In the genomic region with DNA sequence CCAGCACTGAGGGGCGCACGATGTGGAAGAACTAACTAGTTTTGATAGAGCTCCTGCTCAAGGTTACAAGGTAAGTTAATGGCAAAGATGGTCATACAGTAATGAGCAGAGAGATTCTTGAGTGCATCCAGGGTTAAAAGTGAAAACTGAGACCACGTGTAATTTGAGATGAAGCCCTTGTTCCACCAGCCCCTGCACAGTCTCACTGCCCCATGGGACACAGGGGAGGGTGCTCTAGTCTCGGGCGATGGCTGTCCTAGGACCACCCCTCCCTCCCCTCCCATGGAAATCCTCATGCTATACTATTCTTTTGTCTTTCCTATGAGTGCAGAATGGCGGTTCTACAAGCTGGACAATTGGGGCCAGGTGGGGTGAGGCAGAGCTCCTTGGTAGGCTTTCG, we compare ENCODE assay signal across 17 cellular contexts. TPM values are rescaled to one million over a fixed set of nuclear protein-coding genes. Genes with fewer than 3 reads are reported as not detected.
DNase-seq lines count a peak whose midpoint lies in the region; ATAC-seq, FAIRE-seq and TF ChIP-seq lines count a peak whose summit lies in the region.
"Had no signal": no experiment of that assay in that cellular context is flagged by ENCODE, and none has a peak within 500 bp of the region (broad histone marks: within the 10 kb centered on the region; RNA-seq: fewer than 3 reads in every experiment).

No MANE protein-coding gene starts in this region.

- no peak overlapping the region for H3K27ac Mint-ChIP-seq in MCF 10A (ENCODE audit: low read depth, unreplicated experiment)
- 0 out of 2 replicates have a peak overlapping the region, but pooled peaks have one; percentile 45 for H3K27ac Mint-ChIP-seq in WTC11

- FAIRE-seq in kidney (lab: Jason Lieb, UNC): no peak
- FAIRE-seq: G401.6, islet of Langerhans had no signal

- H3K36me3 ChIP-seq in breast epithelium (no peaks in the 10 kb centered on the region), kidney (ENCODE audit: control insufficient read depth in 1 of 2, insufficient read depth in 2 of 2, low read length in 2 of 2) (no peaks in the 10 kb centered on the region), upper lobe of right lung (no peaks in the 10 kb centered on the region)

- DNase-seq in MCF 10A (ENCODE audit: unreplicated experiment): no peak
- no peak for DNase-seq in breast epithelium (ENCODE audit: low spot score in 2 of 2)
- no peak for DNase-seq in WTC11 (ENCODE audit: low spot score)
- DNase-seq in kidney: peak; percentile 23
- DNase-seq in upper lobe of right lung: no peak
- no peak for DNase-seq in left colon
- no peak for DNase-seq in NCI-H446 treated with DMSO at 0.1 percent for 48 hours (lab: John Stamatoyannopoulos, UW)
- DNase-seq: activated CD4-positive, alpha-beta T cell treated with anti-CD3 and anti-CD28 coated beads for 1 hour; foreskin keratinocyte; NCI-H82 had no signal

- H3K27me3 ChIP-seq in breast epithelium (peaks cover 0 to 36% of the 10 kb centered on the region in 2 donors), upper lobe of right lung (no peaks in the 10 kb centered on the region)
- H3K27me3 ChIP-seq: foreskin keratinocyte, SJSA1 had no signal

- H3K4me3 ChIP-seq in breast epithelium (no peak overlapping the region), kidney (ENCODE audit: low read length in 2 of 2) (no peak overlapping the region), upper lobe of right lung (no peak overlapping the region)
- H3K4me3 ChIP-seq: SJSA1 had no signal

- H3K9ac ChIP-seq in kidney (ENCODE audit: low read length in 2 of 2): no peak overlapping the region

- BruUV-seq in MCF 10A (replicated peaks; lab: Mats Ljungman, UMichigan): TSS peak; percentile 41

- CTCF ChIA-PET in MCF 10A (lab: Yijun Ruan, JAX): interaction anchor here (0.7 to 2.6 kb wide), 3 partner anchors 10 to 1316 kb away, joined by 4 to 13 read pairs (median 6); no protein-coding TSS in a partner anchor
- CTCF ChIA-PET in WTC11 (lab: Charles Lee): no interaction called here

- H3K4me1 Mint-ChIP-seq in MCF 10A (ENCODE audit: insufficient read depth, unreplicated experiment) (peaks cover 30% of the 10 kb centered on the region), WTC11 (peaks cover 11% of the 10 kb centered on the region)

- H3K9me3 Mint-ChIP-seq in MCF 10A (ENCODE audit: unreplicated experiment) (no peaks in the 10 kb centered on the region), WTC11 (no peaks in the 10 kb centered on the region)

- TF ChIP-seq POLR2A in breast epithelium (IDR thresholded peaks at IDR 0.05): no peak

- H3K4me1 ChIP-seq in breast epithelium: no peaks in the 10 kb centered on the region
- H3K4me1 ChIP-seq in kidney (ENCODE audit: control insufficient read depth in 1 of 2, insufficient read depth in 1 of 2, low read depth in 1 of 2, low read length in 2 of 2): peaks cover 0 to 16% of the 10 kb centered on the region in 2 donors
- peaks cover 23% of the 10 kb centered on the region for H3K4me1 ChIP-seq in upper lobe of right lung
- H3K4me1 ChIP-seq: foreskin keratinocyte had no signal

- H3K9me3 ChIP-seq in breast epithelium (no peaks in the 10 kb centered on the region), kidney (ENCODE audit: control insufficient read depth in 1 of 2, low read length in 2 of 2) (no peaks in the 10 kb centered on the region), upper lobe of right lung (no peaks in the 10 kb centered on the region)
- H3K9me3 ChIP-seq: SJSA1 had no signal

- H3K4me3 Mint-ChIP-seq in MCF 10A (ENCODE audit: unreplicated experiment): no peak overlapping the region
- H3K4me3 Mint-ChIP-seq in WTC11: peak overlapping the region; percentile 20; the same call in 1 of the 2 replicates

- ATAC-seq in WTC11: no peak
- no peak for ATAC-seq in upper lobe of right lung
- ATAC-seq in left colon: no peak
- no peak for ATAC-seq in GM21576 (IDR thresholded peaks at IDR 0.05; ENCODE audit: unreplicated experiment)
- ATAC-seq: foreskin keratinocyte had no signal

- POLR2A ChIA-PET in MCF 10A (lab: Yijun Ruan, JAX) (no interaction called here), WTC11 (lab: Charles Lee) (no interaction called here)

- no peak overlapping the region for H3K27ac ChIP-seq in breast epithelium
- no peak overlapping the region for H3K27ac ChIP-seq in kidney (ENCODE audit: low read depth in 2 of 2, low read length in 2 of 2)
- peak overlapping the region; percentile 6 for H3K27ac ChIP-seq in upper lobe of right lung
- H3K27ac ChIP-seq: C4-2B, foreskin keratinocyte, SJSA1 had no signal

- H3K27me3 Mint-ChIP-seq in MCF 10A (ENCODE audit: insufficient read depth, unreplicated experiment) (peaks cover 5% of the 10 kb centered on the region), WTC11 (ENCODE audit: low read depth) (no peaks in the 10 kb centered on the region)

- H3K36me3 Mint-ChIP-seq in MCF 10A (ENCODE audit: insufficient read depth, unreplicated experiment) (peaks cover 4% of the 10 kb centered on the region), WTC11 (peaks cover 7% of the 10 kb centered on the region)

- TF ChIP-seq CTCF in MCF 10A (IDR thresholded peaks at IDR 0.05; ENCODE audit: unreplicated experiment): no peak
- no peak for TF ChIP-seq CTCF in breast epithelium (IDR thresholded peaks at IDR 0.05)
- no peak for TF ChIP-seq CTCF in WTC11 (IDR thresholded peaks at IDR 0.05)
- TF ChIP-seq CTCF in kidney (IDR thresholded peaks at IDR 0.05; ENCODE audit: borderline replicate concordance, extremely low read depth, insufficient read depth): no peak
- TF ChIP-seq CTCF in upper lobe of right lung (IDR thresholded peaks at IDR 0.05): no peak

- intact Hi-C loops in MCF 10A (cut with micrococcal nuclease): no loop called here
- intact Hi-C loops in breast epithelium (cut with DNase I; ENCODE audit: low total_unique reads): no loop called here
- intact Hi-C loops in kidney (cut with DNase I): no loop called here
- intact Hi-C loops in upper lobe of right lung (cut with DNase I): no loop called here
- intact Hi-C loops in left colon (cut with DNase I, micrococcal nuclease): no loop called here

TF ChIP-seq in WTC11, 78 proteins besides CTCF, POLR2A, EP300 and RAD21 (continues in another document):
- TF ChIP-seq, protein P1, sequence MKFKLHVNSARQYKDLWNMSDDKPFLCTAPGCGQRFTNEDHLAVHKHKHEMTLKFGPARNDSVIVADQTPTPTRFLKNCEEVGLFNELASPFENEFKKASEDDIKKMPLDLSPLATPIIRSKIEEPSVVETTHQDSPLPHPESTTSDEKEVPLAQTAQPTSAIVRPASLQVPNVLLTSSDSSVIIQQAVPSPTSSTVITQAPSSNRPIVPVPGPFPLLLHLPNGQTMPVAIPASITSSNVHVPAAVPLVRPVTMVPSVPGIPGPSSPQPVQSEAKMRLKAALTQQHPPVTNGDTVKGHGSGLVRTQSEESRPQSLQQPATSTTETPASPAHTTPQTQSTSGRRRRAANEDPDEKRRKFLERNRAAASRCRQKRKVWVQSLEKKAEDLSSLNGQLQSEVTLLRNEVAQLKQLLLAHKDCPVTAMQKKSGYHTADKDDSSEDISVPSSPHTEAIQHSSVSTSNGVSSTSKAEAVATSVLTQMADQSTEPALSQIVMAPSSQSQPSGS (CRISPR knock-in tag; IDR thresholded peaks at IDR 0.05; ENCODE audit: borderline replicate concordance, low read depth): no peak
- TF ChIP-seq, protein P2, sequence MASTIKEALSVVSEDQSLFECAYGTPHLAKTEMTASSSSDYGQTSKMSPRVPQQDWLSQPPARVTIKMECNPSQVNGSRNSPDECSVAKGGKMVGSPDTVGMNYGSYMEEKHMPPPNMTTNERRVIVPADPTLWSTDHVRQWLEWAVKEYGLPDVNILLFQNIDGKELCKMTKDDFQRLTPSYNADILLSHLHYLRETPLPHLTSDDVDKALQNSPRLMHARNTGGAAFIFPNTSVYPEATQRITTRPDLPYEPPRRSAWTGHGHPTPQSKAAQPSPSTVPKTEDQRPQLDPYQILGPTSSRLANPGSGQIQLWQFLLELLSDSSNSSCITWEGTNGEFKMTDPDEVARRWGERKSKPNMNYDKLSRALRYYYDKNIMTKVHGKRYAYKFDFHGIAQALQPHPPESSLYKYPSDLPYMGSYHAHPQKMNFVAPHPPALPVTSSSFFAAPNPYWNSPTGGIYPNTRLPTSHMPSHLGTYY (CRISPR knock-in tag; IDR thresholded peaks at IDR 0.05): no peak
- TF ChIP-seq ATF1 (CRISPR knock-in tag; IDR thresholded peaks at IDR 0.05) (no peak), ZBTB21 (CRISPR knock-in tag; IDR thresholded peaks at IDR 0.05; ENCODE audit: borderline replicate concordance) (no peak)

RNA-seq across cellular contexts. Expression of a gene that starts 1.8 kb away (rescaled TPM):
- total RNA-seq in MCF 10A (2022) (42.1 and 49.5 TPM in 2 replicates), breast epithelium (10 to 100 TPM; 25.6 to 45.2 (median 38.2) TPM), WTC11 (2021) (64.7 to 72.8 TPM (median 66.0 TPM) in 3 replicates), kidney (54.1 TPM), upper lobe of right lung (84.9 TPM), left colon (10 to 100 TPM; 30.5 to 34.2 TPM)
- 34.7 TPM for polyA plus RNA-seq in kidney (ENCODE audit: insufficient read depth, low read depth, low replicate concordance)

RNA-seq across cellular contexts. Expression of a gene that starts 2.5 kb away (rescaled TPM):
- total RNA-seq in MCF 10A (2022) (29.3 and 32.1 TPM in 2 replicates), breast epithelium (10 to 100 TPM; 10.5 to 15.2 (median 12.6) TPM), WTC11 (2021) (20.0 to 29.1 TPM (median 22.1 TPM) in 3 replicates), kidney (31.3 TPM), upper lobe of right lung (33.4 TPM), left colon (10 to 100 TPM; 26.5 to 29.1 TPM)
- polyA plus RNA-seq in kidney (ENCODE audit: insufficient read depth, low read depth, low replicate concordance): 23.3 TPM

RNA-seq across cellular contexts. Expression of a gene that starts 28.9 kb away (rescaled TPM):
- total RNA-seq in MCF 10A (2022): 40.9 and 45.3 TPM in 2 replicates
- total RNA-seq in breast epithelium: 10 to 100 TPM; 38.8 to 42.6 (median 41.3) TPM
- total RNA-seq in WTC11 (2021): 23.5 to 26.5 TPM (median 25.0 TPM) in 3 replicates
- total RNA-seq in kidney: 39.5 TPM
- polyA plus RNA-seq in kidney (ENCODE audit: insufficient read depth, low read depth, low replicate concordance): 73.4 TPM
- 42.6 TPM for total RNA-seq in upper lobe of right lung
- 10 to 100 TPM; 64.3 to 75.0 TPM for total RNA-seq in left colon

RNA-seq across cellular contexts. Expression of a gene that starts 40.0 kb away (rescaled TPM):
- not detected in 2 replicates for total RNA-seq in MCF 10A (2022)
- total RNA-seq in breast epithelium: 1 to 10 TPM in 1 of 3 donors, not detected in 2; 2.3 TPM
- total RNA-seq in WTC11 (2021): not detected in 3 replicates
- not detected for total RNA-seq in kidney
- polyA plus RNA-seq in kidney (ENCODE audit: insufficient read depth, low read depth, low replicate concordance): not detected
- total RNA-seq in upper lobe of right lung: not detected
- total RNA-seq in left colon: not detected
- total RNA-seq: dermis microvascular lymphatic vessel endothelial cell, foreskin keratinocyte, SJSA1 had no signal
- polyA plus RNA-seq: foreskin keratinocyte, neural cell had no signal

RNA-seq across cellular contexts. Expression of a gene that starts 54.5 kb away (rescaled TPM):
- 17.9 and 21.2 TPM in 2 replicates for total RNA-seq in MCF 10A (2022)
- 10 to 100 TPM; 17.0 to 24.0 (median 19.5) TPM for total RNA-seq in breast epithelium
- total RNA-seq in WTC11 (2021): 8.7 to 9.8 TPM (median 9.6 TPM) in 3 replicates
- 27.3 TPM for total RNA-seq in kidney
- polyA plus RNA-seq in kidney (ENCODE audit: insufficient read depth, low read depth, low replicate concordance): 19.0 TPM
- 23.7 TPM for total RNA-seq in upper lobe of right lung
- 10 to 100 TPM; 23.8 to 30.0 TPM for total RNA-seq in left colon
